19 cellular contexts compared by ENCODE assay signal in genomic region chr7:92678291-92678920, GRCh38.
DNase-seq lines count a peak whose midpoint lies in the region; TF ChIP-seq lines count a peak whose summit lies in the region.
"Had no signal": no experiment of that assay in that cellular context is flagged by ENCODE, and none has a peak within 500 bp of the region (broad histone marks: within the 10 kb centered on the region; RNA-seq: fewer than 3 reads in every experiment).

No MANE protein-coding gene starts in this region.

- H3K4me3 Mint-ChIP-seq in T-helper 1 cell treated with Interleukin-12 subunit alpha and Interleukin-12 subunit beta and Interleukin-4 antibody, amounts not matched to agents 30 μg/mL and 1 μg/mL, for 36 hours, result no peak overlapping the region
- H3K4me3 Mint-ChIP-seq in CD14-positive monocyte, result no peak overlapping the region
- H3K4me3 Mint-ChIP-seq: activated CD8-positive, alpha-beta memory T cell treated with anti-CD3 and anti-CD28 coated beads, Interleukin-2, amount 10 ng/mL, durations not matched to agents 7 days and 5 days had no signal

- H3K9me3 Mint-ChIP-seq in T-helper 1 cell treated with Interleukin-12 subunit alpha and Interleukin-12 subunit beta and Interleukin-4 antibody, amounts not matched to agents 30 μg/mL and 1 μg/mL, for 36 hours, result peaks cover 4% of the 10 kb centered on the region
- no peaks in the 10 kb centered on the region for H3K9me3 Mint-ChIP-seq in CD14-positive monocyte

- H3K9ac ChIP-seq in mesenchymal stem cell (ENCODE audit: low read length), result no peak overlapping the region

- H2AFZ ChIP-seq in mesenchymal stem cell (ENCODE audit: low read depth, low read length), result no peak overlapping the region

- no peak overlapping the region for H4K8ac ChIP-seq in mesenchymal stem cell (ENCODE audit: low read length)

- DNase-seq in T-helper 1 cell (no peak), DMS53 (lab: John Stamatoyannopoulos, UW) (peak; percentile 61), NCI-H510A treated with DMSO at 0.1 percent for 48 hours (lab: John Stamatoyannopoulos, UW) (peak; percentile 61), adrenal gland (peak in 4 of 7 donors; percentile 20 to 43 (median 24)), mesenchymal stem cell (no peak), CD14-positive monocyte (ENCODE audit: low spot score) (no peak), NCI-H2029 treated with DMSO at 0.1 percent for 48 hours (lab: John Stamatoyannopoulos, UW) (no peak)
- DNase-seq: activated CD4-positive, CD25-positive, alpha-beta regulatory T cell treated with anti-CD3 and anti-CD28 coated beads, Interleukin-2, amount 50 U/mL, for 72 hours; activated CD8-positive, alpha-beta memory T cell treated with anti-CD3 and anti-CD28 coated beads, Interleukin-2, amount 10 ng/mL, durations not matched to agents 7 days and 5 days; activated gamma-delta T cell; cerebellar nuclear complex; erythroblast; foreskin melanocyte; HCEC 1CT; NCI-H1436 treated with DMSO at 0.1 percent for 48 hours; NCI-H226 had no signal

- peak overlapping the region; percentile 47 for H3K27ac Mint-ChIP-seq in T-helper 1 cell treated with Interleukin-12 subunit alpha and Interleukin-12 subunit beta and Interleukin-4 antibody, amounts not matched to agents 30 μg/mL and 1 μg/mL, for 36 hours
- no peak overlapping the region for H3K27ac Mint-ChIP-seq in CD14-positive monocyte

- H3K9me3 ChIP-seq in adrenal gland (replicated peaks in 1 of 3) (no peaks in the 10 kb centered on the region), mesenchymal stem cell (ENCODE audit: control insufficient read depth, low read length) (no peaks in the 10 kb centered on the region)
- H3K9me3 ChIP-seq: right atrium auricular region had no signal

- no peak overlapping the region for H2BK15ac ChIP-seq in mesenchymal stem cell (ENCODE audit: low read depth, poor library complexity, severe bottlenecking)

- H3K4me2 ChIP-seq in mesenchymal stem cell (ENCODE audit: low read length, poor library complexity, severe bottlenecking), result no peak overlapping the region

- H3K79me1 ChIP-seq in mesenchymal stem cell (replicated peaks; ENCODE audit: low read length, poor library complexity, severe bottlenecking), result peaks cover 10% of the 10 kb centered on the region

- H2AK5ac ChIP-seq in mesenchymal stem cell (ENCODE audit: low read length, severe bottlenecking), result no peak overlapping the region

- H3K27me3 ChIP-seq in adrenal gland (no peaks in the 10 kb centered on the region), mesenchymal stem cell (ENCODE audit: control insufficient read depth in 1 of 2, insufficient read depth in 1 of 2, low read length in 2 of 2) (no peaks in the 10 kb centered on the region)
- H3K27me3 ChIP-seq: right atrium auricular region had no signal

- H3K27ac ChIP-seq in adrenal gland, result peak overlapping the region in 1 of 5 donors; percentile 10
- H3K27ac ChIP-seq in mesenchymal stem cell (ENCODE audit: low read length, poor library complexity, severe bottlenecking), result no peak overlapping the region
- H3K27ac ChIP-seq: right atrium auricular region, RWPE1 had no signal

- H3K18ac ChIP-seq in mesenchymal stem cell (ENCODE audit: low read depth in 1 of 2, low read length in 2 of 2), result no peak overlapping the region

- H3K4me1 ChIP-seq in adrenal gland (replicated peaks in 1 of 2) (peaks cover 17 to 18% of the 10 kb centered on the region in 2 donors), mesenchymal stem cell (ENCODE audit: control insufficient read depth, insufficient read depth, low read depth, low read length) (peaks cover 3% of the 10 kb centered on the region)

- H2BK5ac ChIP-seq in mesenchymal stem cell (ENCODE audit: low read depth, low read length, poor library complexity, severe bottlenecking), result no peak overlapping the region

- H3K27me3 Mint-ChIP-seq in T-helper 1 cell treated with Interleukin-12 subunit alpha and Interleukin-12 subunit beta and Interleukin-4 antibody, amounts not matched to agents 30 μg/mL and 1 μg/mL, for 36 hours (ENCODE audit: low read depth), result no peaks in the 10 kb centered on the region
- H3K27me3 Mint-ChIP-seq in CD14-positive monocyte (ENCODE audit: low read depth in 3 of 3), result no peaks in the 10 kb centered on the region
- H3K27me3 Mint-ChIP-seq: activated CD8-positive, alpha-beta memory T cell treated with anti-CD3 and anti-CD28 coated beads, Interleukin-2, amount 10 ng/mL, durations not matched to agents 7 days and 5 days had no signal

- H3K4me3 ChIP-seq in adrenal gland, result no peak overlapping the region
- no peak overlapping the region for H3K4me3 ChIP-seq in mesenchymal stem cell (ENCODE audit: insufficient read depth in 1 of 2, low read depth in 1 of 2, low read length in 2 of 2)
- H3K4me3 ChIP-seq: right atrium auricular region had no signal

- intact Hi-C loops in adrenal gland (cut with DNase I), result no loop called here
- intact Hi-C loops in CD14-positive monocyte (cut with micrococcal nuclease), result no loop called here

- H2BK120ac ChIP-seq in mesenchymal stem cell (ENCODE audit: low read depth, low read length), result no peak overlapping the region

- peak overlapping the region in 1 of 2 experiments; percentile 55 for H3K23ac ChIP-seq in mesenchymal stem cell (ENCODE audit: low read length in 2 of 2)

- H3K4ac ChIP-seq in mesenchymal stem cell (ENCODE audit: low read depth in 1 of 2, low read length in 2 of 2), result no peak overlapping the region

- no peak for TF ChIP-seq CTCF in adrenal gland (IDR thresholded peaks at IDR 0.05)
- TF ChIP-seq CTCF in CD14-positive monocyte (IDR thresholded peaks at IDR 0.05), result no peak

- 46 to 55% (median 51%) methylated on average over 3 of the region's 3 CpGs for WGBS in adrenal gland, 4 donors
- WGBS in mesenchymal stem cell, result 94% methylated on average over 2 of the region's 3 CpGs

- peaks cover 39% of the 10 kb centered on the region for H3K36me3 Mint-ChIP-seq in T-helper 1 cell treated with Interleukin-12 subunit alpha and Interleukin-12 subunit beta and Interleukin-4 antibody, amounts not matched to agents 30 μg/mL and 1 μg/mL, for 36 hours (ENCODE audit: low read depth)
- peaks cover 0 to 2% of the 10 kb centered on the region in 2 donors for H3K36me3 Mint-ChIP-seq in CD14-positive monocyte

- H3K14ac ChIP-seq in mesenchymal stem cell (ENCODE audit: low read length in 2 of 2), result no peak overlapping the region

- H4K91ac ChIP-seq in mesenchymal stem cell (ENCODE audit: low read length), result no peak overlapping the region

- no peak for TF ChIP-seq POLR2A in adrenal gland (IDR thresholded peaks at IDR 0.05)

- no peak overlapping the region for H2BK12ac ChIP-seq in mesenchymal stem cell (ENCODE audit: low read length in 2 of 2)

- peaks cover 44% of the 10 kb centered on the region for H3K4me1 Mint-ChIP-seq in T-helper 1 cell treated with Interleukin-12 subunit alpha and Interleukin-12 subunit beta and Interleukin-4 antibody, amounts not matched to agents 30 μg/mL and 1 μg/mL, for 36 hours (ENCODE audit: low read depth)
- peaks cover 17% of the 10 kb centered on the region for H3K4me1 Mint-ChIP-seq in CD14-positive monocyte

- H3K36me3 ChIP-seq in adrenal gland (replicated peaks in 1 of 2), result no peaks in the 10 kb centered on the region
- H3K36me3 ChIP-seq in mesenchymal stem cell (ENCODE audit: control insufficient read depth in 1 of 2, insufficient read depth in 2 of 2, low read depth in 1 of 2, low read length in 2 of 2), result no peaks in the 10 kb centered on the region
- H3K36me3 ChIP-seq: right atrium auricular region had no signal

Comparison
In these comparisons a context has a peak if more than half of its experiments do, and no peak if none do; other contexts are left out.
1. DNase-seq: peak in DMS53 (single experiment), NCI-H510A treated with DMSO at 0.1 percent for 48 hours (single experiment) and adrenal gland (4 of 7); none in T-helper 1 cell (0 of 5), mesenchymal stem cell (single experiment), CD14-positive monocyte (single experiment) and NCI-H2029 treated with DMSO at 0.1 percent for 48 hours (single experiment).